In genomic region chr7:98202367-98203195, GRCh38 we compare ENCODE assay signal across 8 cellular contexts. TPM values are rescaled to one million over a fixed set of nuclear protein-coding genes. Genes with fewer than 3 reads are reported as not detected.
DNase-seq lines count a peak whose midpoint lies in the region; ATAC-seq lines count a peak whose summit lies in the region.

No MANE protein-coding gene starts in this region.

- DNase-seq in CD1c-positive myeloid dendritic cell (ENCODE audit: extremely low spot score) (peak; percentile 75), cerebellum (ENCODE audit: low spot score) (no peak), NCI-H446 treated with DMSO at 0.1 percent for 48 hours (lab: John Stamatoyannopoulos, UW) (no peak), NCI-H510A (lab: John Stamatoyannopoulos, UW) (no peak)
- DNase-seq in activated CD8-positive, alpha-beta memory T cell treated with anti-CD3 and anti-CD28 coated beads for 1 hour (ENCODE audit: extremely low read depth in 1 of 2, low read depth in 1 of 2) = peak; percentile 28 to 37
- DNase-seq in natural killer cell treated with Interleukin-12 subunit alpha and Interleukin-12 subunit beta and Interleukin-15 and Interleukin-18, amount 100 ng/mL, for 72 hours (ENCODE audit: low spot score) = no peak

- H3K4me1 Mint-ChIP-seq in IgD-negative memory B cell = peaks cover 33 to 44% (median 42%) of the 10 kb centered on the region in 3 donors
- peaks cover 28% of the 10 kb centered on the region in 2 donors for H3K4me1 Mint-ChIP-seq in natural killer cell treated with Interleukin-12 subunit alpha and Interleukin-12 subunit beta and Interleukin-15 and Interleukin-18, amount 100 ng/mL, for 72 hours (ENCODE audit: low read depth in 2 of 2)

- peaks cover 0 to 2% (median 0%) of the 10 kb centered on the region in 3 donors for H3K9me3 Mint-ChIP-seq in IgD-negative memory B cell
- H3K9me3 Mint-ChIP-seq in natural killer cell treated with Interleukin-12 subunit alpha and Interleukin-12 subunit beta and Interleukin-15 and Interleukin-18, amount 100 ng/mL, for 72 hours = no peaks in the 10 kb centered on the region

- ATAC-seq in GM21390 (IDR thresholded peaks at IDR 0.05; ENCODE audit: unreplicated experiment) = peak; percentile 91
- ATAC-seq in natural killer cell treated with Interleukin-12 subunit alpha and Interleukin-12 subunit beta and Interleukin-15 and Interleukin-18, amount 100 ng/mL, for 72 hours = peak; percentile 83 to 87

- peak overlapping the region; percentile 79 to 93 (median 88) for H3K4me3 Mint-ChIP-seq in IgD-negative memory B cell
- peak overlapping the region; percentile 54 for H3K4me3 Mint-ChIP-seq in natural killer cell treated with Interleukin-12 subunit alpha and Interleukin-12 subunit beta and Interleukin-15 and Interleukin-18, amount 100 ng/mL, for 72 hours

- peaks cover 14% of the 10 kb centered on the region for H3K36me3 Mint-ChIP-seq in IgD-negative memory B cell
- peaks cover 26% of the 10 kb centered on the region for H3K36me3 Mint-ChIP-seq in natural killer cell treated with Interleukin-12 subunit alpha and Interleukin-12 subunit beta and Interleukin-15 and Interleukin-18, amount 100 ng/mL, for 72 hours

- H3K27ac Mint-ChIP-seq in IgD-negative memory B cell = peak overlapping the region; percentile 45 to 93 (median 86)
- peak overlapping the region; percentile 7 to 27 for H3K27ac Mint-ChIP-seq in natural killer cell treated with Interleukin-12 subunit alpha and Interleukin-12 subunit beta and Interleukin-15 and Interleukin-18, amount 100 ng/mL, for 72 hours

- peaks cover 14% of the 10 kb centered on the region for H3K27me3 Mint-ChIP-seq in IgD-negative memory B cell
- no peaks in the 10 kb centered on the region for H3K27me3 Mint-ChIP-seq in natural killer cell treated with Interleukin-12 subunit alpha and Interleukin-12 subunit beta and Interleukin-15 and Interleukin-18, amount 100 ng/mL, for 72 hours

RNA-seq across cellular contexts. Expression of gene BHLHA15, which starts 8.7 kb away (rescaled TPM):
- polyA plus RNA-seq in IgD-negative memory B cell = 5.3 TPM
- 1 to 10 TPM; 1.8 to 2.4 TPM for total RNA-seq in natural killer cell treated with Interleukin-12 subunit alpha and Interleukin-12 subunit beta and Interleukin-15 and Interleukin-18, amount 100 ng/mL, for 72 hours
- total RNA-seq in cerebellum = 5.4 TPM

RNA-seq across cellular contexts. Expression of gene TECPR1, which starts 49.5 kb away (rescaled TPM):
- polyA plus RNA-seq in IgD-negative memory B cell = 28.8 TPM
- 10 to 100 TPM; 42.1 to 68.6 TPM for total RNA-seq in natural killer cell treated with Interleukin-12 subunit alpha and Interleukin-12 subunit beta and Interleukin-15 and Interleukin-18, amount 100 ng/mL, for 72 hours
- 22.8 TPM for total RNA-seq in cerebellum

Comparison
In these comparisons a context has a peak if more than half of its experiments do, and no peak if none do; other contexts are left out.
1. DNase-seq: peak in CD1c-positive myeloid dendritic cell (single experiment) and activated CD8-positive, alpha-beta memory T cell treated with anti-CD3 and anti-CD28 coated beads for 1 hour (2 of 2); none in natural killer cell treated with Interleukin-12 subunit alpha and Interleukin-12 subunit beta and Interleukin-15 and Interleukin-18, amount 100 ng/mL, for 72 hours (single experiment), cerebellum (single experiment), NCI-H446 treated with DMSO at 0.1 percent for 48 hours (single experiment) and NCI-H510A (single experiment).